Comparison of ENCODE assay signal across 18 cellular contexts in the genomic region with DNA sequence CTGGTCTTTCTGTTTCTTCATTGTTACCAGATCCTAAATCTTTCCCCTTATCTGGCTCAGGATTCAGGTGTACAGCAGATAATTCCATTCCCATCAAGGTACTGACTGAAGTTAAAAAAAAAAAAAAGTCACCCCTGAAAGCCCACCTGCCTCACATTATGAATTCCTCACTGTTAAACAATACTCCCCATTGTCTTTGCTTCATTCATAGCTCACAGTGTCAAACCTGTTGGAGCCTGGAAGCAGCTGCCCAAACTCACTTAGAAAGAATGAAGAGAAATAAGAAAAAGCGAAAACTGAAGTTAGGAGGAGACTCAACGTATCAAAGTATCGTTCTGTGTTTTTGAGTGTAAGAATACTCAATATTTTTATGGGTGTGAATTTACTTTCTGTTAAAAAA. TPM values are rescaled to one million over a fixed set of nuclear protein-coding genes. Genes with fewer than 3 reads are reported as not detected.
"Had no signal": no experiment of that assay in that cellular context is flagged by ENCODE, and none has a peak within 500 bp of the region (broad histone marks: within the 10 kb centered on the region; RNA-seq: fewer than 3 reads in every experiment).

No MANE protein-coding gene starts in this region.

- H3K9me3 Mint-ChIP-seq: activated naive CD4-positive, alpha-beta T cell treated with anti-CD3 and anti-CD28 coated beads, Interleukin-2, amount 50 U/mL, for 72 hours; activated T-cell treated with anti-CD3 and anti-CD28 coated beads, Interleukin-2, amount 50 U/mL, for 72 hours; stimulated activated effector memory CD8-positive, alpha-beta T cell treated with anti-CD3 and anti-CD28 coated beads, Interleukin-12 subunit alpha, Interleukin-12 subunit beta, amount 100 ng/mL, for 72 hours had no signal

- H3K4me3 ChIP-seq: adrenal gland, lung had no signal

- H3K27ac Mint-ChIP-seq: activated naive CD4-positive, alpha-beta T cell treated with anti-CD3 and anti-CD28 coated beads, Interleukin-2, amount 50 U/mL, for 72 hours; activated T-cell treated with anti-CD3 and anti-CD28 coated beads, Interleukin-2, amount 50 U/mL, for 72 hours; stimulated activated effector memory CD8-positive, alpha-beta T cell treated with anti-CD3 and anti-CD28 coated beads, Interleukin-12 subunit alpha, Interleukin-12 subunit beta, amount 100 ng/mL, for 72 hours had no signal

- H3K36me3 Mint-ChIP-seq: stimulated activated effector memory CD8-positive, alpha-beta T cell treated with anti-CD3 and anti-CD28 coated beads, Interleukin-12 subunit alpha, Interleukin-12 subunit beta, amount 100 ng/mL, for 72 hours had no signal

- H3K36me3 ChIP-seq: adrenal gland, esophagus muscularis mucosa, stomach, upper lobe of left lung, WERI-Rb-1 had no signal

- H3K27me3 ChIP-seq: adrenal gland, esophagus muscularis mucosa, stomach, upper lobe of left lung had no signal

- H3K27ac ChIP-seq: adrenal gland, WERI-Rb-1 had no signal

- DNase-seq: activated CD4-positive, alpha-beta T cell treated with anti-CD3 and anti-CD28 coated beads, Interleukin-2, amount 50 U/mL, for 4 hours; adrenal gland; effector CD8-positive, alpha-beta T cell; stimulated activated CD4-positive, alpha-beta T cell treated with anti-CD3 and anti-CD28 coated beads, Interleukin-4, amount 100 ng/mL, for 24 hours; WERI-Rb-1 had no signal

- H3K9me3 ChIP-seq: adrenal gland, esophagus muscularis mucosa, stomach, upper lobe of left lung had no signal

- ATAC-seq: activated naive CD4-positive, alpha-beta T cell treated with anti-CD3 and anti-CD28 coated beads, Interleukin-2, amount 50 U/mL, for 72 hours; activated T-cell treated with anti-CD3 and anti-CD28 coated beads, Interleukin-2, amount 50 U/mL, for 72 hours; stimulated activated effector memory CD8-positive, alpha-beta T cell treated with anti-CD3 and anti-CD28 coated beads, Interleukin-12 subunit alpha, Interleukin-12 subunit beta, amount 100 ng/mL, for 72 hours had no signal

RNA-seq across cellular contexts. Expression of a gene that starts 54.9 kb away (rescaled TPM):
- total RNA-seq: activated CD8-positive, alpha-beta memory T cell treated with anti-CD3 and anti-CD28 coated beads for 36 hours; activated naive CD4-positive, alpha-beta T cell treated with anti-CD3 and anti-CD28 coated beads, Interleukin-2, amount 50 U/mL, for 72 hours; activated T-cell treated with anti-CD3 and anti-CD28 coated beads, Interleukin-2, amount 50 U/mL, for 72 hours; cerebellum; endothelial cell of umbilical vein; osteocyte; pulmonary artery endothelial cell; T-helper 2 cell treated with Interferon-gamma antibody and Interleukin-4, amounts not matched to agents 100 ng/mL and 5 ng/mL, for 36 hours had no signal
- polyA plus RNA-seq: adrenal gland, endothelial cell of umbilical vein had no signal
